ENCODE assay signal across 21 cellular contexts in the genomic region with DNA sequence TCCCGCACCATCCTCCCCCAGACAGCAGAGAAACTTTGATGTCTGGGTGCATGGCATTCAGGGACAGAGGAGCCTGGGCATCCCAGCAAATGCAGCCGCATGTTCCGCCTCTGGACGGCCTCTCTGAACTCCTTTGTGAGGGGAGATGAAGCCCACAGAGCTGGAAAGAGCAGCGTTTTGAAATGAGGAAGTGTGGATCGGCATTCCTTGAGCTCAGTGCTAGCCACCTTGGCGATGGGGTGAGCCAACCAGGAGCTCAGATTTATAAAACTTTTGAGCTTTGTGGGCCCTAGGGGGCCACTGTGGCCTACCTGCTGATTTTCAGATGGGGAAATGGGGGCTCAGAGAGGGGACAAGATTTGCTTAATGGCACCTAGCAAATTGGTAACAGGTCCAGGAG.
DNase-seq lines count a peak whose midpoint lies in the region; ATAC-seq, FAIRE-seq and TF ChIP-seq lines count a peak whose summit lies in the region.
"Had no signal": no experiment of that assay in that cellular context is flagged by ENCODE, and none has a peak within 500 bp of the region (broad histone marks: within the 10 kb centered on the region; RNA-seq: fewer than 3 reads in every experiment).

No MANE protein-coding gene starts in this region.

- no peak for TF ChIP-seq EP300 in H1 (IDR thresholded peaks at IDR 0.05; ENCODE audit: borderline replicate concordance in 1 of 2, low read depth in 2 of 2, low read length in 2 of 2)
- no peak for TF ChIP-seq EP300 in upper lobe of left lung (IDR thresholded peaks at IDR 0.05)

- H2BK120ac ChIP-seq in H1 (replicated peaks; ENCODE audit: low read depth, low read length): no peak overlapping the region

- no peak overlapping the region for H2BK20ac ChIP-seq in H1 (ENCODE audit: low read length)

- no peaks in the 10 kb centered on the region for H3K23me2 ChIP-seq in H1 (ENCODE audit: low read depth, low read length)

- H3K18ac ChIP-seq in H1 (ENCODE audit: extremely low read depth, low read length): no peak overlapping the region

- H2BK5ac ChIP-seq in H1 (ENCODE audit: low read depth, low read length): no peak overlapping the region

- H4K5ac ChIP-seq in H1 (ENCODE audit: insufficient read length, low read depth, low read length): no peak overlapping the region

- H3K23ac ChIP-seq in H1 (ENCODE audit: insufficient read length): no peak overlapping the region

- no peak overlapping the region for H3K4me2 ChIP-seq in H1 (ENCODE audit: insufficient read depth in 1 of 2, low read depth in 2 of 2, low read length in 2 of 2)
- H3K4me2 ChIP-seq: GM23338 had no signal

- no peak overlapping the region for H3K27ac ChIP-seq in H1 (ENCODE audit: low read depth, low read length)
- no peak overlapping the region for H3K27ac ChIP-seq in esophagus squamous epithelium
- H3K27ac ChIP-seq in upper lobe of left lung: no peak overlapping the region
- H3K27ac ChIP-seq: BLaER1 treated with 17β-estradiol and CSF1 and Interleukin-3, amounts not matched to agents 10 nM and 100 nM had no signal

- H3K4me1 Mint-ChIP-seq in CD14-positive monocyte: peaks cover 42% of the 10 kb centered on the region
- no peaks in the 10 kb centered on the region for H3K4me1 Mint-ChIP-seq in stimulated activated memory B cell treated with anti-CD40 and anti-IgM and Interleukin-4, amounts not matched to agents 10 μg/mL and 1 μg/mL and 100 μg/mL, for 72 hours
- H3K4me1 Mint-ChIP-seq in activated T-helper 1 cell treated with anti-CD3 and anti-CD28 coated beads, Interleukin-12 subunit alpha, Interleukin-12 subunit beta, Interleukin-2, Interleukin-4 antibody, amounts not matched to agents 30 ng/mL and 10 ng/mL and 1 ng/mL, durations not matched to agents 14 hours and 24 hours and 36 hours (ENCODE audit: low read depth): no peaks in the 10 kb centered on the region
- H3K4me1 Mint-ChIP-seq: B cell had no signal

- no peak for TF ChIP-seq RAD21 in H1 (IDR thresholded peaks at IDR 0.05 in 1 of 2, conservative IDR thresholded peaks at IDR 0.05 in 1 of 2; ENCODE audit: low read depth in 2 of 2, low read length in 2 of 2)

- no peak overlapping the region for H3K56ac ChIP-seq in H1 (replicated peaks; ENCODE audit: insufficient read length, low read depth, low read length)

- H3K79me2 ChIP-seq in H1 (ENCODE audit: control insufficient read depth in 1 of 2, insufficient read depth in 2 of 2, low read length in 2 of 2): no peaks in the 10 kb centered on the region

- no peak overlapping the region for H3K4me3 ChIP-seq in H1 (ENCODE audit: extremely low read depth in 1 of 4, insufficient read depth in 2 of 4, low read depth in 3 of 4, low read length in 4 of 4)
- H3K4me3 ChIP-seq in esophagus squamous epithelium: no peak overlapping the region
- H3K4me3 ChIP-seq in upper lobe of left lung: no peak overlapping the region
- H3K4me3 ChIP-seq: BLaER1 treated with 17β-estradiol and CSF1 and Interleukin-3, amounts not matched to agents 10 nM and 100 nM; GM23338 had no signal

- H2BK12ac ChIP-seq in H1 (ENCODE audit: low read depth, low read length): peak overlapping the region; percentile 75; the same call in 1 of the 2 replicates

- TF ChIP-seq CTCF in CD14-positive monocyte (IDR thresholded peaks at IDR 0.05) (no peak), H1 (IDR thresholded peaks at IDR 0.05; ENCODE audit: control extremely low read depth in 1 of 3, insufficient read depth in 1 of 3, low read depth in 1 of 3, low read length in 3 of 3) (no peak), esophagus squamous epithelium (IDR thresholded peaks at IDR 0.05) (no peak), upper lobe of left lung (IDR thresholded peaks at IDR 0.05) (no peak)

- no peak overlapping the region for H3K9ac ChIP-seq in H1 (replicated peaks in 1 of 4; ENCODE audit: extremely low read depth in 1 of 4, low read depth in 3 of 4, low read length in 3 of 4)
- H3K9ac ChIP-seq: BLaER1 treated with 17β-estradiol and CSF1 and Interleukin-3, amounts not matched to agents 10 nM and 100 nM had no signal

- DNase-seq in CD14-positive monocyte (ENCODE audit: low spot score) (no peak), GM12891 (ENCODE audit: insufficient read length, low spot score) (no peak), H1 (ENCODE audit: low read depth in 1 of 2, low spot score in 2 of 2) (no peak), esophagus squamous epithelium (lab: John Stamatoyannopoulos, UW) (no peak), upper lobe of left lung (no peak)
- no peak for DNase-seq in activated T-helper 1 cell treated with anti-CD3 and anti-CD28 coated beads, Interleukin-12 subunit alpha, Interleukin-12 subunit beta, Interleukin-2, Interleukin-4 antibody, amounts not matched to agents 30 ng/mL and 10 ng/mL and 1 ng/mL, durations not matched to agents 14 hours and 24 hours and 36 hours (ENCODE audit: low spot score)
- DNase-seq: 8988T; Calu3; CD4-positive, alpha-beta T cell; DMS79 treated with DMSO at 0.1 percent for 48 hours; GF-D8; H7; HFFc6; IMR-90; KBM-7 had no signal

- peak overlapping the region; percentile 49; the same call in 1 of the 2 replicates for H2AK5ac ChIP-seq in H1 (ENCODE audit: low read depth, low read length)

- TF ChIP-seq POLR2A in GM12891 (IDR thresholded peaks at IDR 0.05; ENCODE audit: low read depth, low read length) (no peak), H1 (IDR thresholded peaks at IDR 0.05; ENCODE audit: control extremely low read depth in 1 of 2, low read depth in 2 of 2, low read length in 2 of 2) (no peak), esophagus squamous epithelium (IDR thresholded peaks at IDR 0.05) (no peak), upper lobe of left lung (IDR thresholded peaks at IDR 0.05) (no peak)

- peak overlapping the region in 5 of 7 donors; percentile 22 to 59 (median 46) for H3K27ac Mint-ChIP-seq in CD14-positive monocyte
- peak overlapping the region; percentile 35 for H3K27ac Mint-ChIP-seq in stimulated activated memory B cell treated with anti-CD40 and anti-IgM and Interleukin-4, amounts not matched to agents 10 μg/mL and 1 μg/mL and 100 μg/mL, for 72 hours
- H3K27ac Mint-ChIP-seq in activated T-helper 1 cell treated with anti-CD3 and anti-CD28 coated beads, Interleukin-12 subunit alpha, Interleukin-12 subunit beta, Interleukin-2, Interleukin-4 antibody, amounts not matched to agents 30 ng/mL and 10 ng/mL and 1 ng/mL, durations not matched to agents 14 hours and 24 hours and 36 hours: no peak overlapping the region
- H3K27ac Mint-ChIP-seq: B cell; CD4-positive, alpha-beta T cell; GM23338; HFFc6 had no signal

- no peaks in the 10 kb centered on the region for H3K9me3 ChIP-seq in H1 (ENCODE audit: insufficient read depth in 2 of 2, low read depth in 1 of 2, low read length in 1 of 2)
- no peaks in the 10 kb centered on the region for H3K9me3 ChIP-seq in esophagus squamous epithelium
- no peaks in the 10 kb centered on the region for H3K9me3 ChIP-seq in upper lobe of left lung
- H3K9me3 ChIP-seq: BLaER1 treated with 17β-estradiol and CSF1 and Interleukin-3, amounts not matched to agents 10 nM and 100 nM had no signal

- no peaks in the 10 kb centered on the region for H3K79me1 ChIP-seq in H1 (ENCODE audit: low read depth, low read length)

- POLR2A ChIA-PET in H1 (lab: Charles Lee; ENCODE audit: partially characterized antibody): interaction anchor here (0.6 to 1.1 kb wide), 2 partner anchors 12 to 137 kb away, joined by 3 to 4 read pairs; no protein-coding TSS in a partner anchor

- peaks cover 0 to 2% (median 0%) of the 10 kb centered on the region in 3 donors for H3K27me3 Mint-ChIP-seq in CD14-positive monocyte (ENCODE audit: low read depth in 3 of 3)
- H3K27me3 Mint-ChIP-seq in stimulated activated memory B cell treated with anti-CD40 and anti-IgM and Interleukin-4, amounts not matched to agents 10 μg/mL and 1 μg/mL and 100 μg/mL, for 72 hours: no peaks in the 10 kb centered on the region
- no peaks in the 10 kb centered on the region for H3K27me3 Mint-ChIP-seq in activated T-helper 1 cell treated with anti-CD3 and anti-CD28 coated beads, Interleukin-12 subunit alpha, Interleukin-12 subunit beta, Interleukin-2, Interleukin-4 antibody, amounts not matched to agents 30 ng/mL and 10 ng/mL and 1 ng/mL, durations not matched to agents 14 hours and 24 hours and 36 hours (ENCODE audit: insufficient read depth)
- H3K27me3 Mint-ChIP-seq: B cell; CD4-positive, alpha-beta T cell had no signal

- WGBS in H1 (ENCODE audit: extremely low coverage in 1 of 2, insufficient coverage in 1 of 2, insufficient read length in 1 of 2, insufficient replicate concordance in 2 of 2, low coverage in 1 of 2, low lambda C conversion rate in 2 of 2, missing lambda C conversion rate in 1 of 2), 2 experiments: 89% methylated on average over 7 of the region's 7 CpGs; no CpG with 5 or more reads in 1 of the 2 experiments
- 86 to 100% methylated on average over 2 of the region's 7 CpGs for WGBS in esophagus squamous epithelium, 2 donors
- WGBS in upper lobe of left lung, 2 donors: 91 to 94% methylated on average over 7 of the region's 7 CpGs

- peak overlapping the region; percentile 61; the same call in 1 of the 2 replicates for H2BK15ac ChIP-seq in H1 (ENCODE audit: low read length)

- CTCF ChIA-PET in H1 (lab: Charles Lee; ENCODE audit: partially characterized antibody): interaction anchor here (0.6 kb wide), 1 partner anchor 8 kb away, joined by 3 read pairs; no protein-coding TSS in a partner anchor

- H4K8ac ChIP-seq in H1 (ENCODE audit: extremely low read depth, insufficient read depth, low read length): no peak overlapping the region

- no peak overlapping the region for H2AFZ ChIP-seq in H1 (ENCODE audit: low read length)
- H2AFZ ChIP-seq: GM23338 had no signal

- no peaks in the 10 kb centered on the region for H4K20me1 ChIP-seq in H1 (replicated peaks in 1 of 2; ENCODE audit: control insufficient read depth in 1 of 2, insufficient read depth in 2 of 2, low read length in 2 of 2)
- H4K20me1 ChIP-seq: BLaER1 treated with 17β-estradiol and CSF1 and Interleukin-3, amounts not matched to agents 10 nM and 100 nM had no signal

- peaks cover 23 to 26% of the 10 kb centered on the region in 2 donors for H3K36me3 Mint-ChIP-seq in CD14-positive monocyte
- H3K36me3 Mint-ChIP-seq in stimulated activated memory B cell treated with anti-CD40 and anti-IgM and Interleukin-4, amounts not matched to agents 10 μg/mL and 1 μg/mL and 100 μg/mL, for 72 hours: peaks cover 45% of the 10 kb centered on the region
- H3K36me3 Mint-ChIP-seq in activated T-helper 1 cell treated with anti-CD3 and anti-CD28 coated beads, Interleukin-12 subunit alpha, Interleukin-12 subunit beta, Interleukin-2, Interleukin-4 antibody, amounts not matched to agents 30 ng/mL and 10 ng/mL and 1 ng/mL, durations not matched to agents 14 hours and 24 hours and 36 hours (ENCODE audit: low read depth): no peaks in the 10 kb centered on the region

- intact Hi-C loops in CD14-positive monocyte (cut with micrococcal nuclease) (no loop called here), esophagus squamous epithelium (cut with DNase I) (no loop called here)
- intact Hi-C loops in activated T-helper 1 cell treated with anti-CD3 and anti-CD28 coated beads, Interleukin-12 subunit alpha, Interleukin-12 subunit beta, Interleukin-2, Interleukin-4 antibody, amounts not matched to agents 30 ng/mL and 10 ng/mL and 1 ng/mL, durations not matched to agents 14 hours and 24 hours and 36 hours (cut with micrococcal nuclease): no loop called here

- H3K27me3 ChIP-seq in H1 (replicated peaks in 1 of 4; ENCODE audit: control insufficient read depth in 3 of 4, extremely low read depth in 1 of 4, insufficient read depth in 3 of 4, low read length in 3 of 4) (no peaks in the 10 kb centered on the region), esophagus squamous epithelium (no peaks in the 10 kb centered on the region), upper lobe of left lung (no peaks in the 10 kb centered on the region)
- H3K27me3 ChIP-seq: BLaER1 treated with 17β-estradiol and CSF1 and Interleukin-3, amounts not matched to agents 10 nM and 100 nM had no signal

- H3K4me3 Mint-ChIP-seq in CD14-positive monocyte: no peak overlapping the region
- H3K4me3 Mint-ChIP-seq in stimulated activated memory B cell treated with anti-CD40 and anti-IgM and Interleukin-4, amounts not matched to agents 10 μg/mL and 1 μg/mL and 100 μg/mL, for 72 hours: no peak overlapping the region
- H3K4me3 Mint-ChIP-seq in activated T-helper 1 cell treated with anti-CD3 and anti-CD28 coated beads, Interleukin-12 subunit alpha, Interleukin-12 subunit beta, Interleukin-2, Interleukin-4 antibody, amounts not matched to agents 30 ng/mL and 10 ng/mL and 1 ng/mL, durations not matched to agents 14 hours and 24 hours and 36 hours: no peak overlapping the region
- H3K4me3 Mint-ChIP-seq: B cell; CD4-positive, alpha-beta T cell; GM23338; HFFc6 had no signal

- no peaks in the 10 kb centered on the region for H3K36me3 ChIP-seq in H1 (ENCODE audit: control insufficient read depth in 2 of 4, insufficient read depth in 4 of 4, low read length in 3 of 4)
- H3K36me3 ChIP-seq in esophagus squamous epithelium: no peaks in the 10 kb centered on the region
- H3K36me3 ChIP-seq in upper lobe of left lung: no peaks in the 10 kb centered on the region

- peaks cover 0 to 2% (median under 1%) of the 10 kb centered on the region in 4 experiments; a peak in 3 of 7 replicates for H3K4me1 ChIP-seq in H1 (replicated peaks in 1 of 4; ENCODE audit: control insufficient read depth in 3 of 4, insufficient read depth in 4 of 4, low read length in 3 of 4)
- peaks cover 0 to 13% (median 6%) of the 10 kb centered on the region in 3 donors for H3K4me1 ChIP-seq in esophagus squamous epithelium
- no peaks in the 10 kb centered on the region for H3K4me1 ChIP-seq in upper lobe of left lung

- FAIRE-seq in GM12891 (lab: Jason Lieb, UNC) (no peak), H1 (lab: Jason Lieb, UNC) (no peak)
- FAIRE-seq: HTR-8/SVneo had no signal

- no peak overlapping the region for H3K4ac ChIP-seq in H1 (replicated peaks; ENCODE audit: insufficient read length, low read depth, low read length)

- H4K91ac ChIP-seq in H1 (replicated peaks; ENCODE audit: insufficient read length, low read length): no peak overlapping the region

- no peak overlapping the region for H3K14ac ChIP-seq in H1 (ENCODE audit: insufficient read length)

- no peaks in the 10 kb centered on the region for H3K9me3 Mint-ChIP-seq in CD14-positive monocyte
- H3K9me3 Mint-ChIP-seq in stimulated activated memory B cell treated with anti-CD40 and anti-IgM and Interleukin-4, amounts not matched to agents 10 μg/mL and 1 μg/mL and 100 μg/mL, for 72 hours: no peaks in the 10 kb centered on the region
- H3K9me3 Mint-ChIP-seq in activated T-helper 1 cell treated with anti-CD3 and anti-CD28 coated beads, Interleukin-12 subunit alpha, Interleukin-12 subunit beta, Interleukin-2, Interleukin-4 antibody, amounts not matched to agents 30 ng/mL and 10 ng/mL and 1 ng/mL, durations not matched to agents 14 hours and 24 hours and 36 hours: no peaks in the 10 kb centered on the region
- H3K9me3 Mint-ChIP-seq: CD4-positive, alpha-beta T cell; GM23338; HFFc6 had no signal

- ATAC-seq in stimulated activated memory B cell treated with anti-CD40 and anti-IgM and Interleukin-4, amounts not matched to agents 10 μg/mL and 1 μg/mL and 100 μg/mL, for 72 hours: no peak
- ATAC-seq in upper lobe of left lung (ENCODE audit: low FRiP score in 2 of 2): no peak
- ATAC-seq: HCT116 had no signal
